In the genomic region with DNA sequence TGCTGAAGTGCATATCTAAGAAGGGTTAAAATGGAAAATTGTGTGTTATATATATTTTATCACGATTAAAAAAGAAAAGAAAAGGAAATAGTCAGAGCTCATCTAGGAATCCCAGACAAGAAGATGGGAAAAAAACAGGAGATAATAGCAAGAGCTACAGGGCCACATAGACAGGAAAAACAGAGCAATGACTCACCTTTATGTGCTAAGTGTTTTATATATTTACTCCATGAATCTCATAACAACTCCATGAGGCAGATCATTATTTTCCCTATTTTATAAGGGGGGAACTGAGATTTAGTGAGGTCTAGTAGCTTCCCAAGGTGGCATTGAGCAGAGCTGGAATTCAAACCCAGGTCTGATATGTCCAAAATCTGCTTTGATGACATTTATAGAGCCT, we compare ENCODE assay signal across 18 cellular contexts. TPM values are rescaled to one million over a fixed set of nuclear protein-coding genes. Genes with fewer than 3 reads are reported as not detected.
"Had no signal": no experiment of that assay in that cellular context is flagged by ENCODE, and none has a peak within 500 bp of the region (broad histone marks: within the 10 kb centered on the region; RNA-seq: fewer than 3 reads in every experiment).

No MANE protein-coding gene starts in this region.

- H3K4me3 ChIP-seq: MG63, SJCRH30 had no signal

- DNase-seq: KBM-7, MG63, NCI-H1092, NCI-H1105 treated with DMSO at 0.1 percent for 48 hours, NCI-H1417 treated with DMSO at 0.1 percent for 48 hours, NCI-H146, NCI-H1694 treated with DMSO at 0.1 percent for 48 hours, NCI-H1930, NCI-H2081, NCI-H2171, NCI-H226, NCI-H446, NCI-H510A, NCI-H524 treated with DMSO at 0.1 percent for 48 hours, NCI-H69, NCI-H774, SHP77, SJCRH30 had no signal

RNA-seq across cellular contexts. Expression of a gene that starts 18.1 kb away (rescaled TPM):
- total RNA-seq: SJCRH30 had no signal
